ENCODE assay signal across 9 cellular contexts in genomic region chr6:151324079-151324825, GRCh38.
DNase-seq lines count a peak whose midpoint lies in the region; ATAC-seq, FAIRE-seq and TF ChIP-seq lines count a peak whose summit lies in the region.
"Had no signal": no experiment of that assay in that cellular context is flagged by ENCODE, and none has a peak within 500 bp of the region (broad histone marks: within the 10 kb centered on the region; RNA-seq: fewer than 3 reads in every experiment).

No MANE protein-coding gene starts in this region.

- DNase-seq in DMS 273 (lab: John Stamatoyannopoulos, UW; ENCODE audit: unreplicated experiment) (peak; percentile 92), H4 (ENCODE audit: low spot score) (peak; percentile 76), NCI-H1105 treated with DMSO at 0.1 percent for 48 hours (lab: John Stamatoyannopoulos, UW) (peak; percentile 78), SW480 (ENCODE audit: low spot score) (peak; percentile 70), heart right ventricle (peak; percentile 81 to 83), pulmonary artery endothelial cell (ENCODE audit: low read depth, low spot score) (peak; percentile 84), urothelium cell line (ENCODE audit: low spot score) (peak; percentile 79)
- DNase-seq in activated naive CD8-positive, alpha-beta T cell treated with anti-CD3 and anti-CD28 coated beads, Interleukin-2, amount 50 U/mL, for 16 hours (ENCODE audit: low read depth, low spot score) = peak; percentile 48

- no peaks in the 10 kb centered on the region for H3K9me3 ChIP-seq in heart right ventricle

- FAIRE-seq in urothelium cell line (lab: Jason Lieb, UNC) = no peak

- peak overlapping the region in 8 of 10 donors; percentile 33 to 76 (median 56) for H3K27ac ChIP-seq in heart right ventricle
- H3K27ac ChIP-seq: epithelial cell of prostate had no signal

- 13% methylated on average over 15 of the region's 15 CpGs for WGBS in heart right ventricle, 2 donors

- peak; percentile 87 to 95 (median 90) for ATAC-seq in heart right ventricle

- peaks cover 0 to 30% (median 27%) of the 10 kb centered on the region in 9 donors for H3K4me1 ChIP-seq in heart right ventricle

- intact Hi-C loops in heart right ventricle (cut with DNase I) = loop anchor here in 9 of 10 donors (1.0 to 10.0 kb wide), 7 partner anchors 79 to 431 kb away; partner anchors contain the start of gene AKAP12 (in 1 of the 9)

- no peaks in the 10 kb centered on the region for H3K36me3 ChIP-seq in heart right ventricle

- H3K4me3 ChIP-seq in heart right ventricle = peak overlapping the region in 3 of 10 donors; percentile 5 to 58 (median 12)

- peaks cover 0 to 24% (median 6%) of the 10 kb centered on the region in 7 donors for H3K27me3 ChIP-seq in heart right ventricle

- peak; percentile 97 to 99 (median 98) for TF ChIP-seq CTCF in heart right ventricle (IDR thresholded peaks at IDR 0.05)
